37 cellular contexts compared by ENCODE assay signal in the genomic region with DNA sequence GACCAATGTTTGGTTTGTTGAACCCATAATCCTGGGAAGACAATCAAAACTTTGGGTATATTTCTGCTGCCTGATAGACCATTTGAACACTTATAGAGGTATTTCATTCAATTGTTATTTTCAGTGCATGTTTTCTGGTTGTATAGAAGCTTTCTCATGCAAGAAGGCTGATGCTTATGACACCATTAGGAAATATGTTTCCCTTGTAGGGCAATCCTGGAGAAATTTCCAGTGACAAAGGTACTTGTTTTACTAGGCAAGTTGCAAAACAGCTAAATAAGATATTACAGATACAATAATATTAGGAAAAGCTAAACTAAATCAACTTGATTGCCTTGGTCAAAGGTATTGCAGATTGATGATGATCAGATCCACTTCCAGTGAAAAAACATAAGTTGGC. TPM values are rescaled to one million over a fixed set of nuclear protein-coding genes. Genes with fewer than 3 reads are reported as not detected.
"Had no signal": no experiment of that assay in that cellular context is flagged by ENCODE, and none has a peak within 500 bp of the region (broad histone marks: within the 10 kb centered on the region; RNA-seq: fewer than 3 reads in every experiment).

No MANE protein-coding gene starts in this region.

- FAIRE-seq: TTC549 had no signal

- H3K27ac Mint-ChIP-seq: activated B cell treated with CpG ODN at 0.5 μM for 24 hours; activated CD4-positive, alpha-beta memory T cell treated with anti-CD3 and anti-CD28 coated beads for 36 hours; activated CD4-positive, alpha-beta T cell treated with anti-CD3 and anti-CD28 coated beads, Interleukin-2, amount 10 ng/mL, durations not matched to agents 24 days and 14 days; activated CD8-positive, alpha-beta T cell treated with anti-CD3 and anti-CD28 coated beads for 36 hours; activated naive CD4-positive, alpha-beta T cell treated with anti-CD3 and anti-CD28 coated beads, Interleukin-2, amount 10 ng/mL, durations not matched to agents 7 days and 5 days; activated naive CD4-positive, alpha-beta T cell treated with anti-CD3 and anti-CD28 coated beads, Interleukin-2, amount 50 U/mL, for 24 hours; activated naive CD8-positive, alpha-beta T cell; activated naive CD8-positive, alpha-beta T cell treated with anti-CD3 and anti-CD28 coated beads, Interleukin-2, amount 10 ng/mL, durations not matched to agents 7 days and 5 days; activated naive CD8-positive, alpha-beta T cell treated with anti-CD3 and anti-CD28 coated beads, Interleukin-2, amount 50 U/mL, for 24 hours; activated T-cell treated with anti-CD3 and anti-CD28 coated beads, Interleukin-2, amount 50 U/mL, for 72 hours; activated T-helper 1 cell treated with anti-CD3 and anti-CD28 coated beads, Interleukin-12 subunit alpha, Interleukin-12 subunit beta, Interleukin-2, Interleukin-4 antibody, amounts not matched to agents 30 ng/mL and 10 ng/mL and 1 ng/mL, durations not matched to agents 14 hours and 24 hours and 36 hours; activated T-helper 17 cell treated with anti-CD3 and anti-CD28 coated beads, Interleukin-2, amount 50 U/mL, for 72 hours; T-helper 1 cell treated with Interleukin-12 subunit alpha and Interleukin-12 subunit beta and Interleukin-4 antibody, amounts not matched to agents 30 μg/mL and 1 μg/mL, for 36 hours; T-helper 2 cell treated with Interferon-gamma antibody and Interleukin-4, amounts not matched to agents 5 μg/mL and 100 μg/mL, for 36 hours had no signal

- ATAC-seq: activated CD8-positive, alpha-beta T cell treated with anti-CD3 and anti-CD28 coated beads for 36 hours; activated naive CD8-positive, alpha-beta T cell treated with anti-CD3 and anti-CD28 coated beads, Interleukin-2, amount 50 U/mL, for 24 hours; activated T-cell treated with anti-CD3 and anti-CD28 coated beads, Interleukin-2, amount 50 U/mL, for 4 hours; activated T-cell treated with anti-CD3 and anti-CD28 coated beads, Interleukin-2, amount 50 U/mL, for 72 hours; activated T-helper 17 cell treated with anti-CD3 and anti-CD28 coated beads, Interleukin-2, amount 50 U/mL, for 72 hours; body of pancreas had no signal

- H3K4me1 Mint-ChIP-seq: activated B cell treated with CpG ODN at 0.5 μM for 24 hours; activated naive CD4-positive, alpha-beta T cell treated with anti-CD3 and anti-CD28 coated beads, Interleukin-2, amount 50 U/mL, for 24 hours; activated naive CD8-positive, alpha-beta T cell treated with anti-CD3 and anti-CD28 coated beads, Interleukin-2, amount 10 ng/mL, durations not matched to agents 7 days and 5 days; activated T-helper 17 cell treated with anti-CD3 and anti-CD28 coated beads, Interleukin-2, amount 50 U/mL, for 72 hours had no signal

- H3K4me3 Mint-ChIP-seq: activated B cell treated with CpG ODN at 0.5 μM for 24 hours; activated CD4-positive, alpha-beta memory T cell treated with anti-CD3 and anti-CD28 coated beads for 36 hours; activated CD4-positive, alpha-beta T cell treated with anti-CD3 and anti-CD28 coated beads, Interleukin-2, amount 10 ng/mL, durations not matched to agents 24 days and 14 days; activated CD8-positive, alpha-beta T cell treated with anti-CD3 and anti-CD28 coated beads for 36 hours; activated naive CD4-positive, alpha-beta T cell treated with anti-CD3 and anti-CD28 coated beads, Interleukin-2, amount 10 ng/mL, durations not matched to agents 7 days and 5 days; activated naive CD4-positive, alpha-beta T cell treated with anti-CD3 and anti-CD28 coated beads, Interleukin-2, amount 50 U/mL, for 24 hours; activated naive CD8-positive, alpha-beta T cell; activated naive CD8-positive, alpha-beta T cell treated with anti-CD3 and anti-CD28 coated beads, Interleukin-2, amount 10 ng/mL, durations not matched to agents 7 days and 5 days; activated naive CD8-positive, alpha-beta T cell treated with anti-CD3 and anti-CD28 coated beads, Interleukin-2, amount 50 U/mL, for 24 hours; activated T-cell treated with anti-CD3 and anti-CD28 coated beads, Interleukin-2, amount 50 U/mL, for 4 hours; activated T-cell treated with anti-CD3 and anti-CD28 coated beads, Interleukin-2, amount 50 U/mL, for 72 hours; activated T-helper 1 cell treated with anti-CD3 and anti-CD28 coated beads, Interleukin-12 subunit alpha, Interleukin-12 subunit beta, Interleukin-2, Interleukin-4 antibody, amounts not matched to agents 30 ng/mL and 10 ng/mL and 1 ng/mL, durations not matched to agents 14 hours and 24 hours and 36 hours; activated T-helper 17 cell treated with anti-CD3 and anti-CD28 coated beads, Interleukin-2, amount 50 U/mL, for 72 hours; T-helper 1 cell treated with Interleukin-12 subunit alpha and Interleukin-12 subunit beta and Interleukin-4 antibody, amounts not matched to agents 30 μg/mL and 1 μg/mL, for 36 hours; T-helper 2 cell treated with Interferon-gamma antibody and Interleukin-4, amounts not matched to agents 5 μg/mL and 100 μg/mL, for 36 hours had no signal

- H3K9me3 Mint-ChIP-seq: activated B cell treated with CpG ODN at 0.5 μM for 24 hours; activated CD4-positive, alpha-beta memory T cell treated with anti-CD3 and anti-CD28 coated beads for 36 hours; activated CD4-positive, alpha-beta T cell treated with anti-CD3 and anti-CD28 coated beads, Interleukin-2, amount 10 ng/mL, durations not matched to agents 24 days and 14 days; activated CD8-positive, alpha-beta T cell treated with anti-CD3 and anti-CD28 coated beads for 36 hours; activated naive CD4-positive, alpha-beta T cell treated with anti-CD3 and anti-CD28 coated beads, Interleukin-2, amount 10 ng/mL, durations not matched to agents 7 days and 5 days; activated naive CD4-positive, alpha-beta T cell treated with anti-CD3 and anti-CD28 coated beads, Interleukin-2, amount 50 U/mL, for 24 hours; activated naive CD8-positive, alpha-beta T cell treated with anti-CD3 and anti-CD28 coated beads, Interleukin-2, amount 10 ng/mL, durations not matched to agents 7 days and 5 days; activated naive CD8-positive, alpha-beta T cell treated with anti-CD3 and anti-CD28 coated beads, Interleukin-2, amount 50 U/mL, for 24 hours; activated T-cell treated with anti-CD3 and anti-CD28 coated beads, Interleukin-2, amount 50 U/mL, for 4 hours; activated T-cell treated with anti-CD3 and anti-CD28 coated beads, Interleukin-2, amount 50 U/mL, for 72 hours; activated T-helper 1 cell treated with anti-CD3 and anti-CD28 coated beads, Interleukin-12 subunit alpha, Interleukin-12 subunit beta, Interleukin-2, Interleukin-4 antibody, amounts not matched to agents 30 ng/mL and 10 ng/mL and 1 ng/mL, durations not matched to agents 14 hours and 24 hours and 36 hours; activated T-helper 17 cell treated with anti-CD3 and anti-CD28 coated beads, Interleukin-2, amount 50 U/mL, for 72 hours; T-helper 1 cell treated with Interleukin-12 subunit alpha and Interleukin-12 subunit beta and Interleukin-4 antibody, amounts not matched to agents 30 μg/mL and 1 μg/mL, for 36 hours; T-helper 2 cell treated with Interferon-gamma antibody and Interleukin-4, amounts not matched to agents 5 μg/mL and 100 μg/mL, for 36 hours had no signal

- H3K9me3 ChIP-seq: adrenal gland, body of pancreas, breast epithelium had no signal

- H3K36me3 Mint-ChIP-seq: activated CD4-positive, alpha-beta memory T cell treated with anti-CD3 and anti-CD28 coated beads for 36 hours; activated naive CD4-positive, alpha-beta T cell treated with anti-CD3 and anti-CD28 coated beads, Interleukin-2, amount 10 ng/mL, durations not matched to agents 7 days and 5 days; activated naive CD4-positive, alpha-beta T cell treated with anti-CD3 and anti-CD28 coated beads, Interleukin-2, amount 50 U/mL, for 24 hours; activated naive CD8-positive, alpha-beta T cell; activated naive CD8-positive, alpha-beta T cell treated with anti-CD3 and anti-CD28 coated beads, Interleukin-2, amount 10 ng/mL, durations not matched to agents 7 days and 5 days had no signal

- DNase-seq: activated B cell treated with CpG ODN at 0.5 μM for 24 hours; activated CD4-positive, alpha-beta memory T cell treated with anti-CD3 and anti-CD28 coated beads for 36 hours; activated CD4-positive, alpha-beta T cell treated with anti-CD3 and anti-CD28 coated beads for 4 hours; activated CD4-positive, alpha-beta T cell treated with anti-CD3 and anti-CD28 coated beads, Interleukin-2, amount 10 ng/mL, durations not matched to agents 24 days and 14 days; activated CD4-positive, alpha-beta T cell treated with anti-CD3 and anti-CD28 coated beads, Interleukin-2, amount 50 U/mL, for 1 hour; activated CD4-positive, alpha-beta T cell treated with anti-CD3 and anti-CD28 coated beads, Interleukin-2, amount 50 U/mL, for 4 hours; activated CD4-positive, CD25-positive, alpha-beta regulatory T cell treated with anti-CD3 and anti-CD28 coated beads, Interleukin-2, amount 50 U/mL, for 72 hours; activated CD8-positive, alpha-beta memory T cell treated with anti-CD3 and anti-CD28 coated beads, Interleukin-2, amount 50 U/mL, for 4 hours; activated CD8-positive, alpha-beta T cell treated with anti-CD3 and anti-CD28 coated beads for 36 hours; activated effector memory CD4-positive, alpha-beta T cell treated with anti-CD3 and anti-CD28 coated beads, Interleukin-2, amount 50 U/mL, for 16 hours; activated gamma-delta T cell treated with Interleukin-2 at 50 U/mL for 16 hours; activated naive CD4-positive, alpha-beta T cell treated with anti-CD3 and anti-CD28 coated beads, Interleukin-2, amount 10 ng/mL, durations not matched to agents 7 days and 5 days; activated naive CD4-positive, alpha-beta T cell treated with Interleukin-2 at 50 U/mL for 16 hours; activated naive CD8-positive, alpha-beta T cell treated with anti-CD3 and anti-CD28 coated beads, Interleukin-2, amount 10 ng/mL, durations not matched to agents 7 days and 5 days; activated naive CD8-positive, alpha-beta T cell treated with anti-CD3 and anti-CD28 coated beads, Interleukin-2, amount 50 U/mL, for 24 hours; activated T-cell treated with anti-CD3 and anti-CD28 coated beads for 4 hours; activated T-cell treated with anti-CD3 and anti-CD28 coated beads, Interleukin-2, amount 50 U/mL, for 1 hour; activated T-cell treated with anti-CD3 and anti-CD28 coated beads, Interleukin-2, amount 50 U/mL, for 4 hours; activated T-cell treated with anti-CD3 and anti-CD28 coated beads, Interleukin-2, amount 50 U/mL, for 72 hours; adrenal gland; amniotic stem cell; aorta; body of pancreas; brain microvascular endothelial cell; central memory CD4-positive, alpha-beta T cell; T-helper 1 cell; T-helper 2 cell; T-helper 9 cell had no signal

- H3K36me3 ChIP-seq: adrenal gland, brain microvascular endothelial cell, breast epithelium had no signal

- H3K27me3 ChIP-seq: adrenal gland, body of pancreas, brain microvascular endothelial cell, breast epithelium had no signal

- H3K4me1 ChIP-seq: body of pancreas, breast epithelium had no signal

- H3K4me3 ChIP-seq: adrenal gland, body of pancreas, breast epithelium had no signal

- H3K27ac ChIP-seq: adrenal gland, body of pancreas, brain microvascular endothelial cell, breast epithelium, VCaP had no signal

- H3K27me3 Mint-ChIP-seq: activated CD4-positive, alpha-beta memory T cell treated with anti-CD3 and anti-CD28 coated beads for 36 hours had no signal

RNA-seq across cellular contexts. Expression of a gene that starts 32.8 kb away (rescaled TPM):
- total RNA-seq: activated naive CD8-positive, alpha-beta T cell treated with anti-CD3 and anti-CD28 coated beads, Interleukin-2, amount 10 ng/mL, durations not matched to agents 7 days and 5 days had no signal
